In the genomic region with DNA sequence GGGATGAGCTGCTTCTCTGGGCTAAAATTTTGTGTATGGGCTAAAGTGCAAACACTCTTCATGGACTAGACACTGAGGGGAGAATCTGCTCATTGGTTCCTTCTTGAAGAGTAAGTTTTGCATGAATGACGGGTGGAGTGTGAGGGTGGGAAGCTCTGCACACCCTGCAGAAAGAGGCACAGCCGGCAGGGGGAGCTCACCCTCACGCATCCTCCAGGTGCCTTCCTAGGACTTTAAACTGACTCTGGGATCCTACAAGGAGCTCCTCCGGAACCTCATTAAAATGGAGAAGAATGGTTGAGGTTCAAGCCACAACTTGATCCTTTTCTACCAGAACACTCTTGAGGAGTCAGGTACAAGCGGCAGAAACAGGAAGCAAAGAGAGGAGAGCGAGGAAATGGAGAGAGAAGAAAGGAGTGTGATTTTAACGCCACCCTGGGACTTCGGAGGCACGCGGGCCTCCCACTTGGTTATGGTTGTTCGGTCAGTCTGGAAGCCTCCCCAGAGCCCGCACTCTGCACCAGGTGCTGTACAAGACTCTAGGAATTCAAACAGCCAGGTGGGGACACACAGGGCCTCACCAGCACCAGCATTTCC, we compare ENCODE assay signal across 1 cellular context.
TF ChIP-seq lines count a peak whose summit lies in the region.

No MANE protein-coding gene starts in this region.

TF ChIP-seq in GM12878, 131 proteins besides CTCF, POLR2A, EP300 and RAD21 (continued from another document):
- TF ChIP-seq, protein P1, sequence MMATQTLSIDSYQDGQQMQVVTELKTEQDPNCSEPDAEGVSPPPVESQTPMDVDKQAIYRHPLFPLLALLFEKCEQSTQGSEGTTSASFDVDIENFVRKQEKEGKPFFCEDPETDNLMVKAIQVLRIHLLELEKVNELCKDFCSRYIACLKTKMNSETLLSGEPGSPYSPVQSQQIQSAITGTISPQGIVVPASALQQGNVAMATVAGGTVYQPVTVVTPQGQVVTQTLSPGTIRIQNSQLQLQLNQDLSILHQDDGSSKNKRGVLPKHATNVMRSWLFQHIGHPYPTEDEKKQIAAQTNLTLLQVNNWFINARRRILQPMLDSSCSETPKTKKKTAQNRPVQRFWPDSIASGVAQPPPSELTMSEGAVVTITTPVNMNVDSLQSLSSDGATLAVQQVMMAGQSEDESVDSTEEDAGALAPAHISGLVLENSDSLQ (IDR thresholded peaks at IDR 0.05): peak; percentile 27; the same call in 1 of the 2 replicates
- TF ChIP-seq, protein P2, sequence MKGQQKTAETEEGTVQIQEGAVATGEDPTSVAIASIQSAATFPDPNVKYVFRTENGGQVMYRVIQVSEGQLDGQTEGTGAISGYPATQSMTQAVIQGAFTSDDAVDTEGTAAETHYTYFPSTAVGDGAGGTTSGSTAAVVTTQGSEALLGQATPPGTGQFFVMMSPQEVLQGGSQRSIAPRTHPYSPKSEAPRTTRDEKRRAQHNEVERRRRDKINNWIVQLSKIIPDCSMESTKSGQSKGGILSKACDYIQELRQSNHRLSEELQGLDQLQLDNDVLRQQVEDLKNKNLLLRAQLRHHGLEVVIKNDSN (IDR thresholded peaks at IDR 0.05; ENCODE audit: borderline replicate concordance, extremely low read length, insufficient read depth, low read depth, low read length): no peak
- TF ChIP-seq ZNF217 (IDR thresholded peaks at IDR 0.05): no peak
- no peak for TF ChIP-seq CHD4 (IDR thresholded peaks at IDR 0.05)
- no peak for TF ChIP-seq NRF1 (conservative IDR thresholded peaks at IDR 0.05; ENCODE audit: low read depth, low read length)
- no peak for TF ChIP-seq IKZF2 (IDR thresholded peaks at IDR 0.05)
